Comparison of ENCODE assay signal across 10 cellular contexts in the genomic region with DNA sequence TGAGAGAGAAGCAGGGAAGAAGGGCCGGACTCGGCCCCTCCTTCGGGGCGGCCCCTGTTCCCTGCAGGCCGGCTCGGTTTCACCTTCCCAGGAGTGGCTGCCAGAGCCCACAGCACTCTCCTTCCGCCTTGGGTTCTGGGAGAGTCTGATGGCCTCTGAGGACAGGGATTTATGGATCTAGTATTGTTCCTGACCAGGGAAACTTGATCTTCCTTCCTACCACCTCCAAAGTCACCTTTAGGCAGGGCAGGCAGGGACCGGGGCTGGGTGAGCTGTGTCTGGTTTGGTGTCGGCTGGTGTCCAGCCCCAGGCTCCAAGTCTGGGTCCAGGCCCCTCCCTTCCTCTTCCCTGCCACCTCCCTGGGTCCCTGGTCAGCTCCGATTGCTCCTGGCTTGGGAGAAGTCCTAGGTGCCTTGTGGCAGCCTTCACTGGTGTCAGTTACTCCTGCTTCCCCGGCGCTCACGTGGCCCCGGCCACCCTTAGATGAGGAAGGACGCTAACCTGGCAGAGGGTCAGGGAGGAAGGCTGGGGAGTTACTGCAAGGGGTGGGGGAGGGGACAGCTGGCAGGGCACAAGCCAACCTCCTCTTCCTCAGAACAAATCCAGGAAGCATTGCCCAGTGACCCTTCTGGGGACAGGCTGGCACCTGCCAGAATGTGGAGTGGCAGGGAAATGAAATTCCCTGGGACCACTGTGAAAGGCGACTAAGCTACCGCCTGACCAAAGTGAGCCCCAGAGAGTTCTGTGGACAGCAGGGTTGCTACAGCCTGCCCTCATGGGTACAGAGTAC. TPM values are rescaled to one million over a fixed set of nuclear protein-coding genes. Genes with fewer than 3 reads are reported as not detected.
DNase-seq lines count a peak whose midpoint lies in the region; ATAC-seq, FAIRE-seq and TF ChIP-seq lines count a peak whose summit lies in the region.
"Had no signal": no experiment of that assay in that cellular context is flagged by ENCODE, and none has a peak within 500 bp of the region (broad histone marks: within the 10 kb centered on the region; RNA-seq: fewer than 3 reads in every experiment).

No MANE protein-coding gene starts in this region.

- DNase-seq in HepG2 (ENCODE audit: low spot score): no peak
- peak in 34 of 56 donors; percentile 7 to 54 (median 34) for DNase-seq in amygdala (lab: John Stamatoyannopoulos, UW)
- DNase-seq in mesendoderm: no peak
- no peak for DNase-seq in GM19238 (ENCODE audit: insufficient read length, low spot score)
- no peak for DNase-seq in iPS-NIHi11 (ENCODE audit: low spot score)
- DNase-seq in glomerular visceral epithelial cell (ENCODE audit: extremely low spot score): no peak
- no peak for DNase-seq in hepatocyte (ENCODE audit: low spot score)

- BruUV-seq in HepG2 (replicated peaks; lab: Mats Ljungman, UMichigan): no TSS peak

- in situ Hi-C loops in HepG2 (cut with HindIII; ENCODE audit: extremely low pct_ligation_motif_present, low pct_unique_long_range_greater_than_20kb): no loop called here

- peak overlapping the region; percentile 62 to 64 for H3K27ac ChIP-seq in liver (ENCODE audit: low read depth in 1 of 2, low read length in 2 of 2)
- H3K27ac ChIP-seq in HepG2 (ENCODE audit: extremely low read length, insufficient read depth, low read length): no peak overlapping the region
- H3K27ac ChIP-seq in mesendoderm (ENCODE audit: low read depth, low read length): peak overlapping the region; percentile 63
- no peak overlapping the region for H3K27ac ChIP-seq in hepatocyte

- H3K56ac ChIP-seq in mesendoderm (ENCODE audit: low read length): peak overlapping the region; percentile 70

- no peak overlapping the region for H3K23ac ChIP-seq in mesendoderm (ENCODE audit: low read length)

- H4K20me1 ChIP-seq in HepG2 (ENCODE audit: insufficient read depth, low read length): no peaks in the 10 kb centered on the region
- H4K20me1 ChIP-seq in hepatocyte (ENCODE audit: insufficient read depth, poor library complexity, severe bottlenecking): no peaks in the 10 kb centered on the region

- no peak overlapping the region for H4K5ac ChIP-seq in mesendoderm (ENCODE audit: low read length)

- H3K9me2 ChIP-seq in hepatocyte (replicated peaks; ENCODE audit: insufficient read depth): no peaks in the 10 kb centered on the region

- FAIRE-seq in HepG2 (lab: Jason Lieb, UNC): no peak

- peak overlapping the region; percentile 39 for H2BK120ac ChIP-seq in mesendoderm (ENCODE audit: low read depth, low read length)

- H2AFZ ChIP-seq in HepG2 (ENCODE audit: low read length): no peak overlapping the region
- H2AFZ ChIP-seq in hepatocyte: no peak overlapping the region

- H3K79me1 ChIP-seq in mesendoderm (ENCODE audit: low read length): no peaks in the 10 kb centered on the region

- CTCF ChIA-PET in HepG2 (lab: Yijun Ruan, JAX; ENCODE audit: low intra/inter-chr PET ratio, low total read pairs): no interaction called here

- no peak for ATAC-seq in HepG2

- POLR2A ChIA-PET in HepG2 (lab: Yijun Ruan, JAX): no interaction called here

- no peak overlapping the region for H2AK5ac ChIP-seq in mesendoderm (ENCODE audit: low read length)

- peak overlapping the region in 1 of 2 donors; percentile 42 for H3K9ac ChIP-seq in liver (ENCODE audit: low read depth in 1 of 2, low read length in 2 of 2)
- no peak overlapping the region for H3K9ac ChIP-seq in HepG2 (ENCODE audit: insufficient read depth, low read depth, low read length)
- H3K9ac ChIP-seq in mesendoderm (ENCODE audit: low read length): peak overlapping the region; percentile 3

- H3K18ac ChIP-seq in mesendoderm (ENCODE audit: low read length): peak overlapping the region; percentile 41

- H3K4me3 ChIP-seq in liver (ENCODE audit: low read depth in 1 of 3, low read length in 3 of 3) (no peak overlapping the region), HepG2 (replicated peaks in 1 of 3; ENCODE audit: insufficient read depth in 1 of 3, low read depth in 2 of 3, low read length in 3 of 3) (no peak overlapping the region), mesendoderm (ENCODE audit: low read length) (no peak overlapping the region), hepatocyte (no peak overlapping the region)

- TF ChIP-seq RAD21 in liver (IDR thresholded peaks at IDR 0.05): no peak
- no peak for TF ChIP-seq RAD21 in HepG2 (CRISPR knock-in tag; IDR thresholded peaks at IDR 0.05)

- H3K36me3 ChIP-seq in liver (ENCODE audit: control insufficient read depth in 4 of 4, insufficient read depth in 3 of 4, low read depth in 1 of 4, low read length in 3 of 4) (peaks cover 0 to 23% (median 1%) of the 10 kb centered on the region in 4 donors), HepG2 (replicated peaks in 1 of 2; ENCODE audit: control insufficient read depth in 1 of 2, insufficient read depth in 2 of 2, low read length in 2 of 2) (peaks cover 8 to 20% of the 10 kb centered on the region in 2 experiments; a peak in 4 of 5 replicates), mesendoderm (ENCODE audit: control insufficient read depth, insufficient read depth, low read length) (no peaks in the 10 kb centered on the region), hepatocyte (replicated peaks; ENCODE audit: insufficient read depth, low read depth) (no peaks in the 10 kb centered on the region)

- no peak overlapping the region for H2BK15ac ChIP-seq in mesendoderm (replicated peaks; ENCODE audit: low read depth)

- no peaks in the 10 kb centered on the region for H3K79me2 ChIP-seq in HepG2 (ENCODE audit: insufficient read depth, low read length)
- H3K79me2 ChIP-seq in mesendoderm (ENCODE audit: control insufficient read depth, insufficient read depth, low read length): no peaks in the 10 kb centered on the region
- H3K79me2 ChIP-seq in hepatocyte: no peaks in the 10 kb centered on the region

- 71% methylated on average over 17 of the region's 17 CpGs for WGBS in liver
- 98% methylated on average over 13 of the region's 17 CpGs for WGBS in HepG2 (ENCODE audit: low lambda C conversion rate)
- no CpG with 5 or more reads among the region's 17 CpGs for WGBS in mesendoderm (ENCODE audit: extremely low coverage, insufficient coverage, low lambda C conversion rate)
- 78% methylated on average over 17 of the region's 17 CpGs for WGBS in hepatocyte (ENCODE audit: low lambda C conversion rate, missing lambda C conversion rate)

- TF ChIP-seq CTCF in liver (IDR thresholded peaks at IDR 0.05; ENCODE audit: low read depth, low read length, missing input control): no peak
- no peak for TF ChIP-seq CTCF in HepG2 (CRISPR knock-in tag; IDR thresholded peaks at IDR 0.05)
- no peak for TF ChIP-seq CTCF in hepatocyte (IDR thresholded peaks at IDR 0.05; ENCODE audit: poor library complexity)

- H3K9me3 ChIP-seq in liver (ENCODE audit: control insufficient read depth in 4 of 4, low read length in 3 of 4) (no peaks in the 10 kb centered on the region), HepG2 (ENCODE audit: low read length) (no peaks in the 10 kb centered on the region), hepatocyte (ENCODE audit: low read depth) (no peaks in the 10 kb centered on the region)

- TF ChIP-seq EP300 in HepG2 (IDR thresholded peaks at IDR 0.05; ENCODE audit: low read depth in 2 of 2, low read length in 2 of 2): no peak
- no peak for TF ChIP-seq EP300 in HepG2 (CRISPR knock-in tag; IDR thresholded peaks at IDR 0.05; ENCODE audit: borderline replicate concordance)

- peak overlapping the region; percentile 71 for H3K4ac ChIP-seq in mesendoderm (ENCODE audit: low read depth, low read length)

- H3K27me3 ChIP-seq in liver (ENCODE audit: control insufficient read depth in 4 of 4, insufficient read depth in 4 of 4, low read length in 3 of 4): no peaks in the 10 kb centered on the region
- H3K27me3 ChIP-seq in HepG2 (ENCODE audit: control insufficient read depth in 1 of 2, insufficient read depth in 2 of 2, low read length in 2 of 2): no peaks in the 10 kb centered on the region
- no peaks in the 10 kb centered on the region for H3K27me3 ChIP-seq in mesendoderm (ENCODE audit: insufficient read depth, low read length, poor library complexity)
- H3K27me3 ChIP-seq in hepatocyte: no peaks in the 10 kb centered on the region

- H3K4me2 ChIP-seq in HepG2 (ENCODE audit: low read depth, low read length): no peak overlapping the region
- no peak overlapping the region for H3K4me2 ChIP-seq in mesendoderm (ENCODE audit: low read length)
- H3K4me2 ChIP-seq in hepatocyte: no peak overlapping the region

- intact Hi-C loops in HepG2 (cut with micrococcal nuclease; ENCODE audit: unreplicated experiment): no loop called here

- TF ChIP-seq POLR2A in HepG2 (IDR thresholded peaks at IDR 0.05; ENCODE audit: insufficient read depth in 1 of 2, low read depth in 2 of 2, low read length in 2 of 2): no peak

- H2BK5ac ChIP-seq in mesendoderm (ENCODE audit: low read length): peak overlapping the region; percentile 48

- H3K4me1 ChIP-seq in liver (ENCODE audit: control insufficient read depth in 4 of 4, insufficient read depth in 4 of 4, low read length in 3 of 4) (peaks cover 0 to 10% (median 3%) of the 10 kb centered on the region in 4 donors), HepG2 (ENCODE audit: insufficient read depth, low read length) (peaks cover 35% of the 10 kb centered on the region), mesendoderm (ENCODE audit: control insufficient read depth, low read depth, low read length) (peaks cover 3% of the 10 kb centered on the region), hepatocyte (ENCODE audit: insufficient read depth) (no peaks in the 10 kb centered on the region)

- H4K8ac ChIP-seq in mesendoderm (ENCODE audit: low read depth, low read length): no peak overlapping the region

RNA-seq across cellular contexts. Expression of a gene that starts 18.8 kb away (rescaled TPM):
- total RNA-seq in liver (1 to 10 TPM; 3.7 to 5.6 TPM), HepG2 (2016; rRNA removed; fragmentation: Illumina TruSeq; extraction: Trizol) (1.3 and 1.4 TPM in 2 replicates), hepatocyte (2.2 and 4.2 TPM in 2 replicates)
- polyA plus RNA-seq in liver (1 to 10 TPM; 1.8 to 3.3 TPM), HepG2 (2011; rRNA removed) (0.56 and 1.1 TPM in 2 replicates), hepatocyte (2.4 and 4.1 TPM in 2 replicates)
- 0.62 and 1.0 TPM in 2 replicates for total RNA-seq in HepG2 (2016; cell fraction: cytosol; rRNA removed; fragmentation: Illumina TruSeq; extraction: Trizol; ENCODE audit: low read depth)
- 1.2 and 1.9 TPM in 2 replicates for total RNA-seq in HepG2 (2016; cell fraction: insoluble cytoplasmic fraction; rRNA removed; fragmentation: Illumina TruSeq; extraction: Trizol)
- 1.2 and 1.6 TPM in 2 replicates for total RNA-seq in HepG2 (2016; cell fraction: membrane; rRNA removed; fragmentation: Illumina TruSeq; extraction: Trizol)
- total RNA-seq in HepG2 (2016; cell fraction: nucleus; rRNA removed; fragmentation: Illumina TruSeq; extraction: Trizol): 2.1 and 2.3 TPM in 2 replicates
- 0.14 and 0.17 TPM in 2 replicates for polyA plus RNA-seq in HepG2 (2011; cell fraction: cytosol; rRNA removed)
- polyA plus RNA-seq in HepG2 (2011; cell fraction: nucleus; rRNA removed): 5.8 and 9.2 TPM in 2 replicates
- 2.1 and 3.0 TPM in 2 replicates for polyA plus RNA-seq in HepG2 (2012)
- 0.23 and 0.45 TPM in 2 replicates for polyA plus RNA-seq in HepG2 (2016; cell fraction: cytosol; fragmentation: Illumina TruSeq; extraction: Trizol; ENCODE audit: low read depth)
- polyA plus RNA-seq in HepG2 (2016; cell fraction: insoluble cytoplasmic fraction; fragmentation: Illumina TruSeq; extraction: Trizol; ENCODE audit: low read depth): 1.9 and 3.5 TPM in 2 replicates
- polyA plus RNA-seq in HepG2 (2016; cell fraction: membrane; fragmentation: Illumina TruSeq; extraction: Trizol; ENCODE audit: low read depth): 0.90 and 1.1 TPM in 2 replicates
- polyA plus RNA-seq in HepG2 (2016; cell fraction: nucleus; fragmentation: Illumina TruSeq; extraction: Trizol; ENCODE audit: insufficient read depth, low read depth): 8.9 and 9.5 TPM in 2 replicates
- 1.2 and 1.4 TPM in 2 replicates for polyA minus RNA-seq in HepG2 (2011; rRNA and poly(A)+ RNA removed; ENCODE audit: low replicate concordance)
- polyA minus RNA-seq in HepG2 (2011; cell fraction: cytosol; rRNA and poly(A)+ RNA removed): 1.5 and 2.4 TPM in 2 replicates
- 1.1 and 3.0 TPM in 2 replicates for polyA minus RNA-seq in HepG2 (2011; cell fraction: nucleus; rRNA and poly(A)+ RNA removed)
- 7.7 TPM for polyA plus RNA-seq in mesendoderm (2013, experiment 1 of 2)
- 7.4 TPM for polyA plus RNA-seq in mesendoderm (2013, experiment 2 of 2)

RNA-seq across cellular contexts. Expression of a gene that starts 35.0 kb away (rescaled TPM):
- total RNA-seq in liver: 10 to 100 TPM in 1 of 2 donors, 1 to 10 TPM in 1; 3.8 to 10.4 TPM
- polyA plus RNA-seq in liver: 1 to 10 TPM; 2.6 to 7.3 TPM
- total RNA-seq in HepG2 (2016; rRNA removed; fragmentation: Illumina TruSeq; extraction: Trizol): 8.5 and 14.0 TPM in 2 replicates
- total RNA-seq in HepG2 (2016; cell fraction: cytosol; rRNA removed; fragmentation: Illumina TruSeq; extraction: Trizol; ENCODE audit: low read depth): 11.3 and 12.1 TPM in 2 replicates
- total RNA-seq in HepG2 (2016; cell fraction: insoluble cytoplasmic fraction; rRNA removed; fragmentation: Illumina TruSeq; extraction: Trizol): 7.3 and 14.2 TPM in 2 replicates
- total RNA-seq in HepG2 (2016; cell fraction: membrane; rRNA removed; fragmentation: Illumina TruSeq; extraction: Trizol): 13.3 and 15.4 TPM in 2 replicates
- total RNA-seq in HepG2 (2016; cell fraction: nucleus; rRNA removed; fragmentation: Illumina TruSeq; extraction: Trizol): 12.9 and 17.6 TPM in 2 replicates
- 13.5 and 13.6 TPM in 2 replicates for polyA plus RNA-seq in HepG2 (2011; rRNA removed)
- polyA plus RNA-seq in HepG2 (2011; cell fraction: cytosol; rRNA removed): 5.9 and 10.2 TPM in 2 replicates
- polyA plus RNA-seq in HepG2 (2011; cell fraction: nucleus; rRNA removed): 69.0 and 111 TPM in 2 replicates
- 9.5 and 10.5 TPM in 2 replicates for polyA plus RNA-seq in HepG2 (2012)
- 8.3 and 9.9 TPM in 2 replicates for polyA plus RNA-seq in HepG2 (2016; cell fraction: cytosol; fragmentation: Illumina TruSeq; extraction: Trizol; ENCODE audit: low read depth)
- 15.3 and 20.8 TPM in 2 replicates for polyA plus RNA-seq in HepG2 (2016; cell fraction: insoluble cytoplasmic fraction; fragmentation: Illumina TruSeq; extraction: Trizol; ENCODE audit: low read depth)
- 8.6 TPM in 2 replicates for polyA plus RNA-seq in HepG2 (2016; cell fraction: membrane; fragmentation: Illumina TruSeq; extraction: Trizol; ENCODE audit: low read depth)
- 52.7 and 54.2 TPM in 2 replicates for polyA plus RNA-seq in HepG2 (2016; cell fraction: nucleus; fragmentation: Illumina TruSeq; extraction: Trizol; ENCODE audit: insufficient read depth, low read depth)
- 18.8 and 26.1 TPM in 2 replicates for polyA minus RNA-seq in HepG2 (2011; rRNA and poly(A)+ RNA removed; ENCODE audit: low replicate concordance)
- 6.5 and 8.8 TPM in 2 replicates for polyA minus RNA-seq in HepG2 (2011; cell fraction: cytosol; rRNA and poly(A)+ RNA removed)
- polyA minus RNA-seq in HepG2 (2011; cell fraction: nucleus; rRNA and poly(A)+ RNA removed): 12.1 and 15.6 TPM in 2 replicates
- 41.4 TPM for polyA plus RNA-seq in mesendoderm (2013, experiment 1 of 2)
- polyA plus RNA-seq in mesendoderm (2013, experiment 2 of 2): 40.1 TPM
- total RNA-seq in hepatocyte: 9.3 and 13.4 TPM in 2 replicates
- polyA plus RNA-seq in hepatocyte: 16.4 and 19.0 TPM in 2 replicates

RNA-seq across cellular contexts. Expression of a gene that starts 40.7 kb away (rescaled TPM):
- total RNA-seq in liver: not detected
- not detected for polyA plus RNA-seq in liver
- total RNA-seq in HepG2 (2016; rRNA removed; fragmentation: Illumina TruSeq; extraction: Trizol): not detected in 2 replicates
- total RNA-seq in HepG2 (2016; cell fraction: cytosol; rRNA removed; fragmentation: Illumina TruSeq; extraction: Trizol; ENCODE audit: low read depth): not detected in 2 replicates
- total RNA-seq in HepG2 (2016; cell fraction: insoluble cytoplasmic fraction; rRNA removed; fragmentation: Illumina TruSeq; extraction: Trizol): not detected in 2 replicates
- total RNA-seq in HepG2 (2016; cell fraction: membrane; rRNA removed; fragmentation: Illumina TruSeq; extraction: Trizol): not detected in 2 replicates
- not detected in 2 replicates for total RNA-seq in HepG2 (2016; cell fraction: nucleus; rRNA removed; fragmentation: Illumina TruSeq; extraction: Trizol)
- not detected in 2 replicates for polyA plus RNA-seq in HepG2 (2011; rRNA removed)
- not detected in 2 replicates for polyA plus RNA-seq in HepG2 (2011; cell fraction: cytosol; rRNA removed)
- not detected in 2 replicates for polyA plus RNA-seq in HepG2 (2011; cell fraction: nucleus; rRNA removed)
- not detected in 2 replicates for polyA plus RNA-seq in HepG2 (2012)
- not detected in 2 replicates for polyA plus RNA-seq in HepG2 (2016; cell fraction: cytosol; fragmentation: Illumina TruSeq; extraction: Trizol; ENCODE audit: low read depth)
- not detected in 2 replicates for polyA plus RNA-seq in HepG2 (2016; cell fraction: insoluble cytoplasmic fraction; fragmentation: Illumina TruSeq; extraction: Trizol; ENCODE audit: low read depth)
- not detected in 2 replicates for polyA plus RNA-seq in HepG2 (2016; cell fraction: membrane; fragmentation: Illumina TruSeq; extraction: Trizol; ENCODE audit: low read depth)
- polyA plus RNA-seq in HepG2 (2016; cell fraction: nucleus; fragmentation: Illumina TruSeq; extraction: Trizol; ENCODE audit: insufficient read depth, low read depth): not detected in 2 replicates
- polyA minus RNA-seq in HepG2 (2011; rRNA and poly(A)+ RNA removed; ENCODE audit: low replicate concordance): not detected in 2 replicates
- not detected in 2 replicates for polyA minus RNA-seq in HepG2 (2011; cell fraction: cytosol; rRNA and poly(A)+ RNA removed)
- polyA minus RNA-seq in HepG2 (2011; cell fraction: nucleus; rRNA and poly(A)+ RNA removed): not detected in 2 replicates
- polyA plus RNA-seq in mesendoderm (2013, experiment 1 of 2): not detected
- not detected for polyA plus RNA-seq in mesendoderm (2013, experiment 2 of 2)
- total RNA-seq in hepatocyte: not detected in 2 replicates
- not detected in 2 replicates for polyA plus RNA-seq in hepatocyte
- total RNA-seq: mononuclear cell; T-helper 2 cell treated with Interferon-gamma antibody and Interleukin-4, amounts not matched to agents 100 ng/mL and 5 ng/mL, for 36 hours had no signal

RNA-seq across cellular contexts. Expression of a gene that starts 44.3 kb away (rescaled TPM):
- total RNA-seq in liver: 1 to 10 TPM; 1.9 to 2.8 TPM
- 1 to 10 TPM; 1.0 to 1.2 TPM for polyA plus RNA-seq in liver
- total RNA-seq in HepG2 (2016; rRNA removed; fragmentation: Illumina TruSeq; extraction: Trizol): 3.4 and 8.1 TPM in 2 replicates
- total RNA-seq in HepG2 (2016; cell fraction: cytosol; rRNA removed; fragmentation: Illumina TruSeq; extraction: Trizol; ENCODE audit: low read depth): 1.0 and 1.4 TPM in 2 replicates
- 3.0 and 8.3 TPM in 2 replicates for total RNA-seq in HepG2 (2016; cell fraction: insoluble cytoplasmic fraction; rRNA removed; fragmentation: Illumina TruSeq; extraction: Trizol)
- 2.5 and 2.7 TPM in 2 replicates for total RNA-seq in HepG2 (2016; cell fraction: membrane; rRNA removed; fragmentation: Illumina TruSeq; extraction: Trizol)
- 6.3 and 7.8 TPM in 2 replicates for total RNA-seq in HepG2 (2016; cell fraction: nucleus; rRNA removed; fragmentation: Illumina TruSeq; extraction: Trizol)
- 3.5 and 5.4 TPM in 2 replicates for polyA plus RNA-seq in HepG2 (2011; rRNA removed)
- 3.1 and 3.5 TPM in 2 replicates for polyA plus RNA-seq in HepG2 (2011; cell fraction: cytosol; rRNA removed)
- polyA plus RNA-seq in HepG2 (2011; cell fraction: nucleus; rRNA removed): 2.7 and 3.5 TPM in 2 replicates
- polyA plus RNA-seq in HepG2 (2012): 1.8 and 3.6 TPM in 2 replicates
- polyA plus RNA-seq in HepG2 (2016; cell fraction: cytosol; fragmentation: Illumina TruSeq; extraction: Trizol; ENCODE audit: low read depth): 0.75 and 0.87 TPM in 2 replicates
- polyA plus RNA-seq in HepG2 (2016; cell fraction: insoluble cytoplasmic fraction; fragmentation: Illumina TruSeq; extraction: Trizol; ENCODE audit: low read depth): 2.7 and 3.1 TPM in 2 replicates
- 1.7 and 2.1 TPM in 2 replicates for polyA plus RNA-seq in HepG2 (2016; cell fraction: membrane; fragmentation: Illumina TruSeq; extraction: Trizol; ENCODE audit: low read depth)
- polyA plus RNA-seq in HepG2 (2016; cell fraction: nucleus; fragmentation: Illumina TruSeq; extraction: Trizol; ENCODE audit: insufficient read depth, low read depth): 10.9 and 11.1 TPM in 2 replicates
- polyA minus RNA-seq in HepG2 (2011; rRNA and poly(A)+ RNA removed; ENCODE audit: low replicate concordance): 5.4 and 21.7 TPM in 2 replicates
- polyA minus RNA-seq in HepG2 (2011; cell fraction: cytosol; rRNA and poly(A)+ RNA removed): 1.9 and 2.9 TPM in 2 replicates
- 1.1 and 1.3 TPM in 2 replicates for polyA minus RNA-seq in HepG2 (2011; cell fraction: nucleus; rRNA and poly(A)+ RNA removed)
- polyA plus RNA-seq in mesendoderm (2013, experiment 1 of 2): 6.1 TPM
- 5.8 TPM for polyA plus RNA-seq in mesendoderm (2013, experiment 2 of 2)
- 1.9 and 2.0 TPM in 2 replicates for total RNA-seq in hepatocyte
- 1.7 and 2.3 TPM in 2 replicates for polyA plus RNA-seq in hepatocyte

RNA-seq across cellular contexts. Expression of a gene that starts 49.1 kb away (rescaled TPM):
- total RNA-seq in liver (not detected), HepG2 (2016; rRNA removed; fragmentation: Illumina TruSeq; extraction: Trizol) (not detected in 2 replicates), hepatocyte (0.17 TPM in 1 of 2 replicates, not detected in the other)
- polyA plus RNA-seq in liver (under 1 TPM in 1 of 2 donors, not detected in 1; 0.30 TPM), HepG2 (2011; rRNA removed) (0.18 TPM in 1 of 2 replicates, not detected in the other), hepatocyte (2.4 and 3.3 TPM in 2 replicates)
- total RNA-seq in HepG2 (2016; cell fraction: cytosol; rRNA removed; fragmentation: Illumina TruSeq; extraction: Trizol; ENCODE audit: low read depth): not detected in 2 replicates
- not detected in 2 replicates for total RNA-seq in HepG2 (2016; cell fraction: insoluble cytoplasmic fraction; rRNA removed; fragmentation: Illumina TruSeq; extraction: Trizol)
- total RNA-seq in HepG2 (2016; cell fraction: membrane; rRNA removed; fragmentation: Illumina TruSeq; extraction: Trizol): 0.17 TPM in 1 of 2 replicates, not detected in the other
- not detected in 2 replicates for total RNA-seq in HepG2 (2016; cell fraction: nucleus; rRNA removed; fragmentation: Illumina TruSeq; extraction: Trizol)
- 0.15 TPM in 1 of 2 replicates, not detected in the other for polyA plus RNA-seq in HepG2 (2011; cell fraction: cytosol; rRNA removed)
- 0.26 TPM in 2 replicates for polyA plus RNA-seq in HepG2 (2011; cell fraction: nucleus; rRNA removed)
- polyA plus RNA-seq in HepG2 (2012): 0.19 and 0.24 TPM in 2 replicates
- not detected in 2 replicates for polyA plus RNA-seq in HepG2 (2016; cell fraction: cytosol; fragmentation: Illumina TruSeq; extraction: Trizol; ENCODE audit: low read depth)
- not detected in 2 replicates for polyA plus RNA-seq in HepG2 (2016; cell fraction: insoluble cytoplasmic fraction; fragmentation: Illumina TruSeq; extraction: Trizol; ENCODE audit: low read depth)
- polyA plus RNA-seq in HepG2 (2016; cell fraction: membrane; fragmentation: Illumina TruSeq; extraction: Trizol; ENCODE audit: low read depth): not detected in 2 replicates
- not detected in 2 replicates for polyA plus RNA-seq in HepG2 (2016; cell fraction: nucleus; fragmentation: Illumina TruSeq; extraction: Trizol; ENCODE audit: insufficient read depth, low read depth)
- 0.54 TPM in 1 of 2 replicates, not detected in the other for polyA minus RNA-seq in HepG2 (2011; rRNA and poly(A)+ RNA removed; ENCODE audit: low replicate concordance)
- not detected in 2 replicates for polyA minus RNA-seq in HepG2 (2011; cell fraction: cytosol; rRNA and poly(A)+ RNA removed)
- polyA minus RNA-seq in HepG2 (2011; cell fraction: nucleus; rRNA and poly(A)+ RNA removed): not detected in 2 replicates
- polyA plus RNA-seq in mesendoderm (2013, experiment 1 of 2): 0.21 TPM
- polyA plus RNA-seq in mesendoderm (2013, experiment 2 of 2): 0.25 TPM
- total RNA-seq: mononuclear cell; T-helper 2 cell treated with Interferon-gamma antibody and Interleukin-4, amounts not matched to agents 100 ng/mL and 5 ng/mL, for 36 hours had no signal

Comparison
In these comparisons a context has a peak if more than half of its experiments do, and no peak if none do; other contexts are left out.
1. H3K27ac ChIP-seq: peak in liver (2 of 2) and mesendoderm (single experiment); none in HepG2 (single experiment) and hepatocyte (single experiment).
2. DNase-seq: peak in amygdala (34 of 56); none in HepG2 (single experiment), mesendoderm (single experiment), GM19238 (single experiment), iPS-NIHi11 (single experiment), glomerular visceral epithelial cell (single experiment) and hepatocyte (single experiment).